Comparison of ENCODE assay signal across 2 cellular contexts in the genomic region with DNA sequence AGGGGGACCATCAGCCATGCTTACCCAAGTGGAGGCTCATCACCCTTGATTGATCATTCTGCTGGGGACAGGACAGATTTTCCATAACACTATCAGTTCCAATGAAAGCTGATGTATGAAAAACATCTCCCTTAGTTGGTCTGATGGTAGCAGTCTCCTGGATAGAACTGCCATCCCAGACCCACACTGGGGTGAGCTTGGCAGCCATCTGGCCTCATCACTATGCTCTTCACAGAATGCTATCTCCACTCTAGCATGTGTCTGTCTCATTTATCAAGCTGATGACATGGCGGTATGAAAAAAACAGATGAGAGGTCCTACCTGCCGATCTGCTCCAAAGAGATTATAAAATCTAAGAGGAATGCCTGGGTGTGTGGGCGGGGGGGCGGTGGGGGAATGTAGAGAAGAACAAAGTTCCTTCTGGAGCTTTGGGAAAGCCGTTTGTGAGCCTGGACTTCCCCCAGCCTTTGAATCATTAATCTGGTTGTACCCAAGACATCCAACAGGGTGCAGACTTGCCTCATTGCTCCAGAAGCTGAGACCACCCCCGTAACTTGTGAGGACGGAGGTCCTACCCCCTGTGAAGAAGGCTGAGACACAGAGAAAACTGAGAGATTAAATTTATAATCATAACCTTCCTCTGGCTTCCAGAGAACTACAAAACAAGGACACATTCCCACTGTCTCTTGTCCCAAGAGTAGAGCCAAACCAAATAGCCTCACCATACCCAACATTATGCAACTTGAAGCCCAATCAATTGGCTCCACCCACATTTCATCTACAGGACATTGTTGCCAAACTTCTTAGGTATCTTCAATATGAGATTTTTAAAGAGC.
TF ChIP-seq lines count a peak whose summit lies in the region.

No MANE protein-coding gene starts in this region.

TF ChIP-seq in IMR-90, 13 proteins besides CTCF, POLR2A, EP300 and RAD21 (continued from another document):
- TF ChIP-seq MAZ (IDR thresholded peaks at IDR 0.05; ENCODE audit: borderline replicate concordance, low read depth, low read length) (no peak), CEBPB (IDR thresholded peaks at IDR 0.05; ENCODE audit: low read depth, low read length) (no peak), FOS (IDR thresholded peaks at IDR 0.05; ENCODE audit: low read depth, low read length) (no peak), BHLHE40 (IDR thresholded peaks at IDR 0.05; ENCODE audit: low read depth, low read length) (no peak), RCOR1 (IDR thresholded peaks at IDR 0.05; ENCODE audit: insufficient replicate concordance, low read length) (no peak)

TF ChIP-seq in WTC11, 78 proteins besides CTCF, POLR2A, EP300 and RAD21 (continued from another document):
- TF ChIP-seq ARID4B (CRISPR knock-in tag; IDR thresholded peaks at IDR 0.05; ENCODE audit: borderline replicate concordance) (no peak), GABPB1 (CRISPR knock-in tag; IDR thresholded peaks at IDR 0.05) (no peak), ETV6 (CRISPR knock-in tag; IDR thresholded peaks at IDR 0.05) (no peak), GTF2I (CRISPR knock-in tag; conservative IDR thresholded peaks at IDR 0.05) (no peak), GRHL2 (CRISPR knock-in tag; IDR thresholded peaks at IDR 0.05; ENCODE audit: insufficient replicate concordance, severe bottlenecking) (no peak)
- TF ChIP-seq, protein P1, sequence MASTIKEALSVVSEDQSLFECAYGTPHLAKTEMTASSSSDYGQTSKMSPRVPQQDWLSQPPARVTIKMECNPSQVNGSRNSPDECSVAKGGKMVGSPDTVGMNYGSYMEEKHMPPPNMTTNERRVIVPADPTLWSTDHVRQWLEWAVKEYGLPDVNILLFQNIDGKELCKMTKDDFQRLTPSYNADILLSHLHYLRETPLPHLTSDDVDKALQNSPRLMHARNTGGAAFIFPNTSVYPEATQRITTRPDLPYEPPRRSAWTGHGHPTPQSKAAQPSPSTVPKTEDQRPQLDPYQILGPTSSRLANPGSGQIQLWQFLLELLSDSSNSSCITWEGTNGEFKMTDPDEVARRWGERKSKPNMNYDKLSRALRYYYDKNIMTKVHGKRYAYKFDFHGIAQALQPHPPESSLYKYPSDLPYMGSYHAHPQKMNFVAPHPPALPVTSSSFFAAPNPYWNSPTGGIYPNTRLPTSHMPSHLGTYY (CRISPR knock-in tag; IDR thresholded peaks at IDR 0.05): no peak
- TF ChIP-seq, protein P2, sequence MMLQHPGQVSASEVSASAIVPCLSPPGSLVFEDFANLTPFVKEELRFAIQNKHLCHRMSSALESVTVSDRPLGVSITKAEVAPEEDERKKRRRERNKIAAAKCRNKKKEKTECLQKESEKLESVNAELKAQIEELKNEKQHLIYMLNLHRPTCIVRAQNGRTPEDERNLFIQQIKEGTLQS (CRISPR knock-in tag; conservative IDR thresholded peaks at IDR 0.05): no peak
